16 cellular contexts compared by ENCODE assay signal in the genomic region with DNA sequence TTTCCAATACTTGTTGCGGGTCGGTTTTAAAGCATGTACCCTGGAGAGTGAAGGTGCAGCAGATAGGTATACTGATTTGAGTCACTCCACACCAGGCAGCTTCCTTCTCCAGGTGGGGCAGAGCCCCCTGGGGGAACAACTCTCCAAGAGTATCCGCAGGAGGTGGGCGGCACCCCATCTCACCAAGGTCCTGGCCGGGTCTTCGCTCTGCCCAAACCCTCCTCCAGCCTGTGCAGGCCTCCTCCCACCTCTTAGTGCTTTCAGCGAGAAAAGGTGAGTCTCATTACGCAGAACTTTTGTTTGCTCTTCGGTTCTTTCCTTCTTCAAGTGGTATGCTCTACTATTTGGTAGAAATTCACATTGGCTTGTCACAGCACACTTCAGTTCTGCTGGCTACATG. TPM values are rescaled to one million over a fixed set of nuclear protein-coding genes. Genes with fewer than 3 reads are reported as not detected.
"Had no signal": no experiment of that assay in that cellular context is flagged by ENCODE, and none has a peak within 500 bp of the region (broad histone marks: within the 10 kb centered on the region; RNA-seq: fewer than 3 reads in every experiment).

No MANE protein-coding gene starts in this region.

- H3K27ac Mint-ChIP-seq: activated T-helper 2 cell treated with anti-CD3 and anti-CD28 coated beads, Interferon-gamma antibody, Interleukin-2, Interleukin-4, amounts not matched to agents 10 μg/mL and 5 μg/mL and 100 μg/mL, durations not matched to agents 14 hours and 24 hours and 36 hours had no signal

- ATAC-seq: esophagus mucosa; natural killer cell; stimulated activated naive CD8-positive, alpha-beta T cell treated with anti-CD3 and anti-CD28 coated beads, Interleukin-15, Interleukin-2, amounts not matched to agents 100 U/mL and 50 U/mL, for 24 hours had no signal

- H3K9me3 Mint-ChIP-seq: activated T-helper 2 cell treated with anti-CD3 and anti-CD28 coated beads, Interferon-gamma antibody, Interleukin-2, Interleukin-4, amounts not matched to agents 10 μg/mL and 5 μg/mL and 100 μg/mL, durations not matched to agents 14 hours and 24 hours and 36 hours; natural killer cell had no signal

- DNase-seq: activated CD4-positive, alpha-beta T cell treated with anti-CD3 and anti-CD28 coated beads, Interleukin-2, amount 50 U/mL, for 4 hours; activated CD4-positive, CD25-positive, alpha-beta regulatory T cell treated with anti-CD3 and anti-CD28 coated beads, Interleukin-2, amount 50 U/mL, for 72 hours; activated naive CD4-positive, alpha-beta T cell treated with anti-CD3 and anti-CD28 coated beads, Interleukin-2, amount 50 U/mL, for 16 hours; activated T-cell treated with anti-CD3 and anti-CD28 coated beads for 4 hours; caudate nucleus; islet precursor cell; mesenchymal stem cell; natural killer cell; stimulated activated CD4-positive, alpha-beta T cell treated with anti-CD3 and anti-CD28 coated beads, Interleukin-15, amount 100 ng/mL, for 24 hours; stimulated activated CD4-positive, alpha-beta T cell treated with anti-CD3 and anti-CD28 coated beads, Interleukin-4, amount 100 ng/mL, for 4 hours; stimulated activated CD8-positive, alpha-beta memory T cell treated with anti-CD3 and anti-CD28 coated beads, Interleukin-4, amount 100 ng/mL, for 48 hours; stimulated activated naive CD8-positive, alpha-beta T cell treated with anti-CD3 and anti-CD28 coated beads, Interleukin-15, Interleukin-2, amounts not matched to agents 100 U/mL and 50 U/mL, for 24 hours; T-helper 9 cell; trophoblast cell had no signal

- H3K4me3 Mint-ChIP-seq: natural killer cell had no signal

RNA-seq across cellular contexts. Expression of a gene that starts 14.3 kb away (rescaled TPM):
- total RNA-seq: activated T-helper 2 cell treated with anti-CD3 and anti-CD28 coated beads, Interferon-gamma antibody, Interleukin-2, Interleukin-4, amounts not matched to agents 10 μg/mL and 5 μg/mL and 100 μg/mL, durations not matched to agents 14 hours and 24 hours and 36 hours had no signal
